ENCODE assay signal across 30 cellular contexts in the genomic region with DNA sequence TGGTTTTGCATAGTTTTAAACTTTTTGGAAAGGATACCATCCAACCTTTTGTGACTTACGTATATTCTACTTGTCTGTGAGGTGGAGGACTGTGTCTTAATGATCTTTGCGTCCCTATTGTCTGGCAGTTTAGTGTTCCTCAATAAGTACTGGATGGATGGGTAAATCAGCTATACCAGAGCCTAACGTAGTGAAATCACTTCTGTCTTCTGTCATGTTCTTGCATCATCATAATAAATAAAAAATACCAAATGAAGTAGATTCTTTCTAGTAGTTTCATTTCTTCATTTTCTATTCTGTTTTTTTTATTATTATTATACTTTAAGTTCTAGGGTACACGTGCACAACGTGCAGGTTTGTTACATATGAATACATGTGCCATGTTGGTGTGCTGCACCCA.
"Had no signal": no experiment of that assay in that cellular context is flagged by ENCODE, and none has a peak within 500 bp of the region (broad histone marks: within the 10 kb centered on the region; RNA-seq: fewer than 3 reads in every experiment).

No MANE protein-coding gene starts in this region.

- H3K27me3 ChIP-seq: ascending aorta, cardiac muscle cell had no signal

- FAIRE-seq: bronchial epithelial cell, TTC549 had no signal

- DNase-seq: activated B cell treated with CpG ODN at 0.5 μM for 24 hours; activated CD4-positive, alpha-beta memory T cell treated with anti-CD3 and anti-CD28 coated beads for 36 hours; activated CD4-positive, alpha-beta T cell treated with anti-CD3 and anti-CD28 coated beads for 4 hours; activated CD4-positive, alpha-beta T cell treated with anti-CD3 and anti-CD28 coated beads, Interleukin-2, amount 10 ng/mL, durations not matched to agents 24 days and 14 days; activated CD4-positive, alpha-beta T cell treated with anti-CD3 and anti-CD28 coated beads, Interleukin-2, amount 50 U/mL, for 1 hour; activated CD4-positive, alpha-beta T cell treated with anti-CD3 and anti-CD28 coated beads, Interleukin-2, amount 50 U/mL, for 4 hours; activated CD4-positive, CD25-positive, alpha-beta regulatory T cell treated with anti-CD3 and anti-CD28 coated beads, Interleukin-2, amount 50 U/mL, for 72 hours; activated CD8-positive, alpha-beta memory T cell treated with anti-CD3 and anti-CD28 coated beads, Interleukin-2, amount 50 U/mL, for 4 hours; activated CD8-positive, alpha-beta T cell treated with anti-CD3 and anti-CD28 coated beads for 36 hours; activated effector memory CD4-positive, alpha-beta T cell treated with anti-CD3 and anti-CD28 coated beads, Interleukin-2, amount 50 U/mL, for 16 hours; activated naive CD4-positive, alpha-beta T cell treated with anti-CD3 and anti-CD28 coated beads, Interleukin-2, amount 10 ng/mL, durations not matched to agents 7 days and 5 days; activated naive CD4-positive, alpha-beta T cell treated with Interleukin-2 at 50 U/mL for 16 hours; activated naive CD8-positive, alpha-beta T cell treated with anti-CD3 and anti-CD28 coated beads, Interleukin-2, amount 10 ng/mL, durations not matched to agents 7 days and 5 days; activated naive CD8-positive, alpha-beta T cell treated with anti-CD3 and anti-CD28 coated beads, Interleukin-2, amount 50 U/mL, for 24 hours; activated T-cell treated with anti-CD3 and anti-CD28 coated beads for 4 hours; activated T-cell treated with anti-CD3 and anti-CD28 coated beads, Interleukin-2, amount 50 U/mL, for 1 hour; activated T-cell treated with anti-CD3 and anti-CD28 coated beads, Interleukin-2, amount 50 U/mL, for 4 hours; activated T-cell treated with anti-CD3 and anti-CD28 coated beads, Interleukin-2, amount 50 U/mL, for 72 hours; amygdala; anterior cingulate cortex; caudate nucleus; cerebellar nuclear complex; T-helper 2 cell; T-helper 9 cell had no signal

- H3K9me3 ChIP-seq: ascending aorta had no signal

- H3K27ac ChIP-seq: ascending aorta, cardiac muscle cell, VCaP had no signal

- H3K4me1 ChIP-seq: ascending aorta had no signal

- ATAC-seq: activated CD8-positive, alpha-beta T cell treated with anti-CD3 and anti-CD28 coated beads for 36 hours; activated naive CD8-positive, alpha-beta T cell treated with anti-CD3 and anti-CD28 coated beads, Interleukin-2, amount 50 U/mL, for 24 hours; activated T-cell treated with anti-CD3 and anti-CD28 coated beads, Interleukin-2, amount 50 U/mL, for 4 hours; activated T-cell treated with anti-CD3 and anti-CD28 coated beads, Interleukin-2, amount 50 U/mL, for 72 hours; activated T-helper 17 cell treated with anti-CD3 and anti-CD28 coated beads, Interleukin-2, amount 50 U/mL, for 72 hours had no signal

- H3K4me3 ChIP-seq: ascending aorta, cardiac muscle cell had no signal
